ENCODE assay signal across 9 cellular contexts in genomic region chr3:79032686-79033318, GRCh38.
DNase-seq lines count a peak whose midpoint lies in the region; ATAC-seq and TF ChIP-seq lines count a peak whose summit lies in the region.
"Had no signal": no experiment of that assay in that cellular context is flagged by ENCODE, and none has a peak within 500 bp of the region (broad histone marks: within the 10 kb centered on the region; RNA-seq: fewer than 3 reads in every experiment).

No MANE protein-coding gene starts in this region.

- no peaks in the 10 kb centered on the region for H3K27me3 ChIP-seq in neural progenitor cell
- H3K27me3 ChIP-seq: BLaER1 had no signal

- H3K27ac ChIP-seq in coronary artery = no peak overlapping the region
- no peak overlapping the region for H3K27ac ChIP-seq in neural progenitor cell
- H3K27ac ChIP-seq: BLaER1 had no signal

- H3K36me3 Mint-ChIP-seq in neural progenitor cell = no peaks in the 10 kb centered on the region

- H3K4me1 Mint-ChIP-seq in neural progenitor cell = no peaks in the 10 kb centered on the region

- H3K4me3 ChIP-seq in coronary artery (no peak overlapping the region), neural progenitor cell (no peak overlapping the region)
- H3K4me3 ChIP-seq: BLaER1 had no signal

- no peak overlapping the region for H3K4me3 Mint-ChIP-seq in neural progenitor cell

- TF ChIP-seq CTCF in coronary artery (IDR thresholded peaks at IDR 0.05) (peak; percentile 45), neural progenitor cell (IDR thresholded peaks at IDR 0.05) (peak; percentile 89)

- no peaks in the 10 kb centered on the region for H3K4me1 ChIP-seq in neural progenitor cell
- H3K4me1 ChIP-seq: BLaER1 had no signal

- H3K9me3 ChIP-seq in neural progenitor cell (ENCODE audit: low read depth) = no peaks in the 10 kb centered on the region
- H3K9me3 ChIP-seq: BLaER1 had no signal

- no peaks in the 10 kb centered on the region for H3F3A ChIP-seq in neural progenitor cell (ENCODE audit: low read depth)

- no peak overlapping the region for H2AFZ ChIP-seq in neural progenitor cell (replicated peaks)

- DNase-seq in DMS53 (lab: John Stamatoyannopoulos, UW) (peak; percentile 57), DMS53 treated with DMSO at 0.1 percent for 48 hours (lab: John Stamatoyannopoulos, UW; ENCODE audit: unreplicated experiment) (no peak), NCI-H82 treated with DMSO at 0.1 percent for 48 hours (lab: John Stamatoyannopoulos, UW; ENCODE audit: unreplicated experiment) (peak; percentile 31), coronary artery (ENCODE audit: low spot score) (no peak), neural progenitor cell (ENCODE audit: low spot score) (peak; percentile 65)
- DNase-seq in activated CD4-positive, CD25-positive, alpha-beta regulatory T cell treated with anti-CD3 and anti-CD28 coated beads, Interleukin-2, amount 50 U/mL, for 72 hours = no peak

- H3K9ac ChIP-seq in neural progenitor cell = no peak overlapping the region
- H3K9ac ChIP-seq: BLaER1 had no signal

- no peaks in the 10 kb centered on the region for H3K79me2 ChIP-seq in neural progenitor cell (ENCODE audit: low read depth)

- peak; percentile 69 for ATAC-seq in HG03175 (IDR thresholded peaks at IDR 0.05; ENCODE audit: unreplicated experiment)
- ATAC-seq in activated CD4-positive, CD25-positive, alpha-beta regulatory T cell treated with anti-CD3 and anti-CD28 coated beads, Interleukin-2, amount 50 U/mL, for 24 hours = no peak

- H3K36me3 ChIP-seq in neural progenitor cell = no peaks in the 10 kb centered on the region
- H3K36me3 ChIP-seq: BLaER1 had no signal

- no peaks in the 10 kb centered on the region for H3K27me3 Mint-ChIP-seq in neural progenitor cell (ENCODE audit: insufficient read depth, low read depth)

- no peak overlapping the region for H3K4me2 ChIP-seq in neural progenitor cell
- H3K4me2 ChIP-seq: BLaER1 had no signal

- no peaks in the 10 kb centered on the region for H3K9me3 Mint-ChIP-seq in neural progenitor cell

- H3K27ac Mint-ChIP-seq in neural progenitor cell = no peak overlapping the region

- no peaks in the 10 kb centered on the region for H4K20me1 ChIP-seq in neural progenitor cell (ENCODE audit: low read depth)
- H4K20me1 ChIP-seq: BLaER1 had no signal

Comparison
In these comparisons a context has a peak if more than half of its experiments do, and no peak if none do; other contexts are left out.
1. DNase-seq: peak in DMS53 (single experiment), NCI-H82 treated with DMSO at 0.1 percent for 48 hours (single experiment) and neural progenitor cell (single experiment); none in DMS53 treated with DMSO at 0.1 percent for 48 hours (single experiment), coronary artery (single experiment) and activated CD4-positive, CD25-positive, alpha-beta regulatory T cell treated with anti-CD3 and anti-CD28 coated beads, Interleukin-2, amount 50 U/mL, for 72 hours (single experiment).